16 cellular contexts compared by ENCODE assay signal in the genomic region with DNA sequence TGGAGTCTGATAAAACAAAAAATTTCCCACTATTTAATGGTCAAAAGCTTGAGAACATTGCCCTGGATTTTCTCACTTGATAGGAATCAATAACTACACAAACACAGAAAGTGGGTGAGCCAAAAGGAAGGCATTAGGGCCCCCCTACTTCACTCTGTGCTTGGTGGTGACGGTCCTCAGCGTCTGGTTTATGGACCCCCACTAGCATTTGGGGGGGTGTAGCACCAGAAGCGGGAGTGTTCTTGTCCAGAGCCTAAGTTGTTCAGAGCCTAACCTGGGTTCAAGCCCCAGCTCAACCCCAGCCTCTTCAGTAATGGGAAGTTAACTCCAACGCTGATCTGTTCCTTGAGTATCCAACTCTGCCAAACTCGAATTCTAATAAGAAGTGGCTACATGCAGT. TPM values are rescaled to one million over a fixed set of nuclear protein-coding genes. Genes with fewer than 3 reads are reported as not detected.
A peak's percentile ranks its signal among the peaks of the same experiment; 100 is the strongest.
DNase-seq lines count a peak whose midpoint lies in the region; ATAC-seq, FAIRE-seq and TF ChIP-seq lines count a peak whose summit lies in the region.
"Had no signal": no experiment of that assay in that cellular context is flagged by ENCODE, and none has a peak within 500 bp of the region (broad histone marks: within the 10 kb centered on the region; RNA-seq: fewer than 3 reads in every experiment).

No MANE protein-coding gene starts in this region.

- H3K4me2 ChIP-seq in PC-3 (ENCODE audit: low read length), result peak overlapping the region; percentile 69
- H3K4me2 ChIP-seq in keratinocyte (ENCODE audit: control insufficient read depth, extremely low read depth, insufficient read depth, low read depth, low read length), result peak overlapping the region; percentile 87

- H3K4me3 ChIP-seq in PC-3 (ENCODE audit: low read length) (no peak overlapping the region), breast epithelium (no peak overlapping the region), keratinocyte (ENCODE audit: control insufficient read depth in 2 of 3, extremely low read depth in 1 of 3, insufficient read depth in 2 of 3, low read depth in 1 of 3, low read length in 3 of 3) (peak overlapping the region in 1 of 3 experiments; percentile 2)

- H3K9ac ChIP-seq in PC-3 (ENCODE audit: low read length) (peak overlapping the region; percentile 22), keratinocyte (ENCODE audit: control insufficient read depth, extremely low read depth, insufficient read depth, low read length) (peak overlapping the region; percentile 52)

- POLR2A ChIA-PET in PC-3 (lab: Charles Lee; ENCODE audit: unreplicated experiment), result no interaction called here

- H3K4me3 Mint-ChIP-seq in stimulated activated effector memory CD8-positive, alpha-beta T cell treated with anti-CD3 and anti-CD28 coated beads, Interleukin-12 subunit alpha, Interleukin-12 subunit beta, amount 100 ng/mL, for 72 hours, result no peak overlapping the region
- H3K4me3 Mint-ChIP-seq: HFFc6 had no signal

- no peak for TF ChIP-seq POLR2A in breast epithelium (IDR thresholded peaks at IDR 0.05)

- no peak for ATAC-seq in PC-3
- ATAC-seq in stimulated activated effector memory CD8-positive, alpha-beta T cell treated with anti-CD3 and anti-CD28 coated beads, Interleukin-12 subunit alpha, Interleukin-12 subunit beta, amount 100 ng/mL, for 72 hours, result no peak
- ATAC-seq in HG03196 (IDR thresholded peaks at IDR 0.05; ENCODE audit: unreplicated experiment), result no peak
- ATAC-seq: Right ventricle myocardium inferior had no signal

- H3K9me1 ChIP-seq in keratinocyte (ENCODE audit: control insufficient read depth, extremely low read depth, insufficient read depth, low read length), result peaks cover 4% of the 10 kb centered on the region

- peaks cover 9% of the 10 kb centered on the region for H3K36me3 Mint-ChIP-seq in stimulated activated effector memory CD8-positive, alpha-beta T cell treated with anti-CD3 and anti-CD28 coated beads, Interleukin-12 subunit alpha, Interleukin-12 subunit beta, amount 100 ng/mL, for 72 hours

- no peaks in the 10 kb centered on the region for H3K9me2 ChIP-seq in PC-3 (replicated peaks; ENCODE audit: low read length)

- H3K36me3 ChIP-seq in PC-3 (ENCODE audit: low read depth, low read length) (peaks cover 11% of the 10 kb centered on the region), breast epithelium (no peaks in the 10 kb centered on the region), keratinocyte (ENCODE audit: control insufficient read depth in 2 of 2, extremely low read depth in 1 of 2, insufficient read depth in 2 of 2, low read length in 2 of 2) (peaks cover 4 to 20% of the 10 kb centered on the region in 2 experiments)

- H4K20me1 ChIP-seq in PC-3 (ENCODE audit: low read length) (no peaks in the 10 kb centered on the region), keratinocyte (ENCODE audit: control insufficient read depth, extremely low read depth, insufficient read depth, low read length) (no peaks in the 10 kb centered on the region)

- peaks cover 23% of the 10 kb centered on the region for H3K4me1 Mint-ChIP-seq in stimulated activated effector memory CD8-positive, alpha-beta T cell treated with anti-CD3 and anti-CD28 coated beads, Interleukin-12 subunit alpha, Interleukin-12 subunit beta, amount 100 ng/mL, for 72 hours

- TF ChIP-seq CTCF in PC-3 (conservative IDR thresholded peaks at IDR 0.05; ENCODE audit: low read depth, low read length), result no peak
- no peak for TF ChIP-seq CTCF in breast epithelium (IDR thresholded peaks at IDR 0.05)
- TF ChIP-seq CTCF in keratinocyte (optimal IDR thresholded peaks at IDR 0.05 in 1 of 3, IDR thresholded peaks at IDR 0.05 in 1 of 3, conservative IDR thresholded peaks at IDR 0.05 in 1 of 3; ENCODE audit: extremely low read depth in 1 of 3, insufficient read depth in 2 of 3, low read length in 3 of 3), result no peak

- no peaks in the 10 kb centered on the region for H3F3A ChIP-seq in PC-3 (ENCODE audit: low read length, unreplicated experiment)

- H2AFZ ChIP-seq in PC-3 (ENCODE audit: low read length) (no peak overlapping the region), keratinocyte (ENCODE audit: control insufficient read depth, low read length) (no peak overlapping the region)

- peaks cover 47% of the 10 kb centered on the region for H3K4me1 ChIP-seq in PC-3 (ENCODE audit: insufficient read depth, low read length)
- no peaks in the 10 kb centered on the region for H3K4me1 ChIP-seq in breast epithelium
- H3K4me1 ChIP-seq in keratinocyte (ENCODE audit: control insufficient read depth, extremely low read depth, insufficient read depth, low read length), result peaks cover 44% of the 10 kb centered on the region

- H3K27me3 ChIP-seq in PC-3 (ENCODE audit: low read length) (no peaks in the 10 kb centered on the region), breast epithelium (no peaks in the 10 kb centered on the region), keratinocyte (ENCODE audit: control insufficient read depth, extremely low read depth, insufficient read depth, low read length) (no peaks in the 10 kb centered on the region)

- peak; percentile 43 for FAIRE-seq in keratinocyte (lab: Jason Lieb, UNC)
- FAIRE-seq: H1 had no signal

- H3K79me2 ChIP-seq in PC-3 (ENCODE audit: low read length) (no peaks in the 10 kb centered on the region), keratinocyte (ENCODE audit: control insufficient read depth, insufficient read depth, low read length) (no peaks in the 10 kb centered on the region)

- H3K27ac ChIP-seq in PC-3 (ENCODE audit: low read length) (peak overlapping the region; percentile 76), breast epithelium (peak overlapping the region; percentile 40 to 54), keratinocyte (ENCODE audit: control insufficient read depth, insufficient read depth, low read length) (peak overlapping the region; percentile 82)

- no TSS peak for BruUV-seq in PC-3 (replicated peaks; lab: Mats Ljungman, UMichigan)

- peak overlapping the region; percentile 24 for H3K27ac Mint-ChIP-seq in stimulated activated effector memory CD8-positive, alpha-beta T cell treated with anti-CD3 and anti-CD28 coated beads, Interleukin-12 subunit alpha, Interleukin-12 subunit beta, amount 100 ng/mL, for 72 hours

- H3K9me3 Mint-ChIP-seq in stimulated activated effector memory CD8-positive, alpha-beta T cell treated with anti-CD3 and anti-CD28 coated beads, Interleukin-12 subunit alpha, Interleukin-12 subunit beta, amount 100 ng/mL, for 72 hours, result no peaks in the 10 kb centered on the region
- H3K9me3 Mint-ChIP-seq: HFFc6 had no signal

- intact Hi-C loops in PC-3 (cut with micrococcal nuclease) (no loop called here), breast epithelium (cut with DNase I; ENCODE audit: low total_unique reads) (no loop called here)

- DNase-seq in PC-3, result no peak
- peak in 1 of 2 donors; percentile 14 for DNase-seq in breast epithelium (ENCODE audit: low spot score in 2 of 2)
- no peak for DNase-seq in keratinocyte (ENCODE audit: low read depth, low spot score)
- no peak for DNase-seq in stimulated activated effector memory CD8-positive, alpha-beta T cell treated with anti-CD3 and anti-CD28 coated beads, Interleukin-12 subunit alpha, Interleukin-12 subunit beta, amount 100 ng/mL, for 72 hours (ENCODE audit: low spot score in 2 of 2)
- DNase-seq in stimulated activated CD4-positive, alpha-beta T cell treated with anti-CD3 and anti-CD28 coated beads, Interleukin-12 subunit alpha, Interleukin-12 subunit beta, amount 100 ng/mL, for 4 hours, result no peak
- no peak for DNase-seq in AG08395 (ENCODE audit: low spot score)
- DNase-seq: KBM-7; NCI-H1092; NCI-H2107; NCI-H526 treated with DMSO at 0.1 percent for 48 hours; NK-92 treated with Interleukin-12 subunit alpha and Interleukin-12 subunit beta, amount 100 ng/mL, for 24 hours; OCI-M1 had no signal

- dilution Hi-C loops in keratinocyte (cut with MboI; ENCODE audit: extremely low pct_ligation_motif_present, low sequenced_read_pairs), result no loop called here

- H3K9me3 ChIP-seq in PC-3 (ENCODE audit: low read length), result no peaks in the 10 kb centered on the region
- no peaks in the 10 kb centered on the region for H3K9me3 ChIP-seq in breast epithelium
- no peaks in the 10 kb centered on the region for H3K9me3 ChIP-seq in keratinocyte (ENCODE audit: control insufficient read depth, low read depth, low read length)

- CTCF ChIA-PET in PC-3 (lab: Charles Lee), result no interaction called here

RNA-seq across cellular contexts. Expression of a gene that starts 33.1 kb away (rescaled TPM):
- total RNA-seq in PC-3 (2014; rRNA removed) (12.8 and 14.9 TPM in 2 replicates), breast epithelium (1 to 10 TPM; 3.6 to 6.9 (median 4.6) TPM)
- polyA plus RNA-seq in keratinocyte, result 15.3 to 16.9 TPM (median 16.6 TPM) in 3 replicates
- polyA plus RNA-seq in keratinocyte (2011; ENCODE audit: low read depth), result 6.5 TPM
- 14.6 and 19.3 TPM in 2 replicates for polyA plus RNA-seq in keratinocyte (2011; cell fraction: cytosol; rRNA removed)
- 20.6 TPM in 2 replicates for polyA plus RNA-seq in keratinocyte (2011; cell fraction: nucleus; rRNA removed)
- polyA plus RNA-seq in keratinocyte (2012; ENCODE audit: low replicate concordance), result 8.2 and 12.3 TPM in 2 replicates
- 8.8 to 12.6 TPM (median 10.7 TPM) in 3 replicates for polyA minus RNA-seq in keratinocyte
- polyA minus RNA-seq in keratinocyte (2011; cell fraction: cytosol; rRNA and poly(A)+ RNA removed), result 3.6 TPM
- polyA minus RNA-seq in keratinocyte (2011; cell fraction: nucleus; rRNA and poly(A)+ RNA removed), result 9.4 and 16.4 TPM in 2 replicates

RNA-seq across cellular contexts. Expression of a gene that starts 35.1 kb away (rescaled TPM):
- 35.2 and 43.7 TPM in 2 replicates for total RNA-seq in PC-3 (2014; rRNA removed)
- 10 to 100 TPM; 13.4 to 67.6 (median 28.5) TPM for total RNA-seq in breast epithelium
- 30.5 to 42.1 TPM (median 37.3 TPM) in 3 replicates for polyA plus RNA-seq in keratinocyte
- polyA plus RNA-seq in keratinocyte (2011; ENCODE audit: low read depth), result 12.9 TPM
- polyA plus RNA-seq in keratinocyte (2011; cell fraction: cytosol; rRNA removed), result 39.1 and 42.7 TPM in 2 replicates
- polyA plus RNA-seq in keratinocyte (2011; cell fraction: nucleus; rRNA removed), result 54.2 and 56.5 TPM in 2 replicates
- 19.2 and 29.1 TPM in 2 replicates for polyA plus RNA-seq in keratinocyte (2012; ENCODE audit: low replicate concordance)
- 56.5 to 63.8 TPM (median 61.9 TPM) in 3 replicates for polyA minus RNA-seq in keratinocyte
- polyA minus RNA-seq in keratinocyte (2011; cell fraction: cytosol; rRNA and poly(A)+ RNA removed), result 43.9 TPM
- 51.6 and 76.6 TPM in 2 replicates for polyA minus RNA-seq in keratinocyte (2011; cell fraction: nucleus; rRNA and poly(A)+ RNA removed)
